1 cellular context compared by ENCODE assay signal in the genomic region with DNA sequence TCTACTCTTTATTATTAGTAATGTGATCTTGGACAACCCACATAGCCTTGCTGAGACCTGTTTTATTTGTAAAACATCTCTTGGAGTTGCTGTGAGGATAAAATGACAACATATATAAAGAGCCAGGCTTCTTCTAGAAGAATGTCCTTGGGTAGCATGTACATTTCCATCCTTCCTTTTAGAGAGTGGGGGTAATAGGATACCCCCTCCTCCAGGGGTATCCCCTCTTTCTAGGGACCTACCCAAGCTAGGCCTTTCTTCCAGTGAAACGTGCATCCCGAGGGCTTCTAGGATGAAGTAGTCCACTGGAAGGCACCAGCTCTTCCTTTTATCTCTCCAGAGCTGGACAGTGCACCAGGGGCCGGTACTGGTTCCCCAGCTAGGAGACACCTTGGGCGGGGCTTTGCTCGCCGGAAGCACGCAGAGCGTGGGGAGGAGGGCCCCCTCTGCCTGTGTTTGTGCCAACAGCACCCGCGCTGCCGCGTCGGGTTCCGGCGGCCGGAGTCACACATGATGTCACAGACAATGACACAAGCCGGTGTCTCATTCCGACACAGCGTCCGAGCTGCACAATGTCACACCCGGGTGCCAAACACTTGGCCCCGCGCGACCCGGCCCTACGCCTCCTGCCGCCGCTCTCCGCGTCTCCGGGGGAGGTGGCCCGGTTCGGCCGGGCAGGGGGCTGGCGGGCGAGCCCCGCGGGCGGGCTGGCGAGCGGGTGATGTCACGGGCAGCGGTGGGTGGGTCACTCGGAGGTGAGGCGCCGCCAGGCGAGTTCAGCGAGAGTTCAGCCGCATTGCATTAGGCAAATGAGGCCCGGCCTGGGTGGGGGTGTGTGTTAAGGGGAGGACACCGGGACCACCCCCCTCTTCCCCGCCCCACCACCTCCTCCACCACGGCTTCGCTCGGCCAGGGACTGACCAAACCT.
TF ChIP-seq lines count a peak whose summit lies in the region.

No MANE protein-coding gene starts in this region.

TF ChIP-seq in A549, 52 proteins besides CTCF, POLR2A, EP300 and RAD21:
- TF ChIP-seq, protein P1, sequence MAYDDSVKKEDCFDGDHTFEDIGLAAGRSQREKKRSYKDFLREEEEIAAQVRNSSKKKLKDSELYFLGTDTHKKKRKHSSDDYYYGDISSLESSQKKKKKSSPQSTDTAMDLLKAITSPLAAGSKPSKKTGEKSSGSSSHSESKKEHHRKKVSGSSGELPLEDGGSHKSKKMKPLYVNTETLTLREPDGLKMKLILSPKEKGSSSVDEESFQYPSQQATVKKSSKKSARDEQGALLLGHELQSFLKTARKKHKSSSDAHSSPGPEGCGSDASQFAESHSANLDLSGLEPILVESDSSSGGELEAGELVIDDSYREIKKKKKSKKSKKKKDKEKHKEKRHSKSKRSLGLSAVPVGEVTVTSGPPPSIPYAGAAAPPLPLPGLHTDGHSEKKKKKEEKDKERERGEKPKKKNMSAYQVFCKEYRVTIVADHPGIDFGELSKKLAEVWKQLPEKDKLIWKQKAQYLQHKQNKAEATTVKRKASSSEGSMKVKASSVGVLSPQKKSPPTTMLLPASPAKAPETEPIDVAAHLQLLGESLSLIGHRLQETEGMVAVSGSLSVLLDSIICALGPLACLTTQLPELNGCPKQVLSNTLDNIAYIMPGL (CRISPR knock-in tag; IDR thresholded peaks at IDR 0.05; ENCODE audit: borderline replicate concordance), result 0 out of 2 replicates have a peak, but pooled peaks have one; percentile 13
- TF ChIP-seq MAZ (IDR thresholded peaks at IDR 0.05; ENCODE audit: borderline replicate concordance, low read depth, low read length) (peak; percentile 83), HOXA7 (CRISPR knock-in tag; IDR thresholded peaks at IDR 0.05) (peak; percentile 54; the same call in 1 of the 2 replicates), SMC3 (IDR thresholded peaks at IDR 0.05) (0 out of 3 replicates have a peak, but pooled peaks have one; percentile 28), CHD4 (IDR thresholded peaks at IDR 0.05; ENCODE audit: borderline replicate concordance) (no peak), GATA3 (IDR thresholded peaks at IDR 0.05; ENCODE audit: borderline replicate concordance) (peak; percentile 46), HEYL (CRISPR knock-in tag; IDR thresholded peaks at IDR 0.05) (no peak), ZC3H11A (IDR thresholded peaks at IDR 0.05) (0 out of 2 replicates have a peak, but pooled peaks have one; percentile 4), TFCP2L1 (CRISPR knock-in tag; IDR thresholded peaks at IDR 0.05) (0 out of 2 replicates have a peak, but pooled peaks have one; percentile 14), ZFP36 (IDR thresholded peaks at IDR 0.05; ENCODE audit: borderline replicate concordance, partially characterized antibody) (no peak), FOSB (CRISPR knock-in tag; IDR thresholded peaks at IDR 0.05) (peak; percentile 87), POLR2AphosphoS2 (conservative IDR thresholded peaks at IDR 0.05; ENCODE audit: low read length) (peak; percentile 72; the same call in 1 of the 2 replicates), MYC (IDR thresholded peaks at IDR 0.05; ENCODE audit: borderline replicate concordance, low read length) (peak; percentile 51; the same call in 1 of the 2 replicates), JUN (IDR thresholded peaks at IDR 0.05) (peak in 1 of 2 experiments; percentile 71; a peak in 2 of 5 replicates), PHF8 (IDR thresholded peaks at IDR 0.05; ENCODE audit: borderline replicate concordance, low read depth) (peak; percentile 54; the same call in 1 of the 2 replicates), RFX5 (IDR thresholded peaks at IDR 0.05) (no peak), JUNB (IDR thresholded peaks at IDR 0.05) (no peak), CEBPB (IDR thresholded peaks at IDR 0.05) (0 out of 4 replicates have a peak, but pooled peaks of 1 of the 2 experiments have one; percentile 6), FOSL2 (IDR thresholded peaks at IDR 0.05) (no peak), FOSL2 (CRISPR knock-in tag; IDR thresholded peaks at IDR 0.05) (peak; percentile 68), RARB (CRISPR knock-in tag; IDR thresholded peaks at IDR 0.05) (0 out of 2 replicates have a peak, but pooled peaks have one; percentile 73)
- TF ChIP-seq, protein P2, sequence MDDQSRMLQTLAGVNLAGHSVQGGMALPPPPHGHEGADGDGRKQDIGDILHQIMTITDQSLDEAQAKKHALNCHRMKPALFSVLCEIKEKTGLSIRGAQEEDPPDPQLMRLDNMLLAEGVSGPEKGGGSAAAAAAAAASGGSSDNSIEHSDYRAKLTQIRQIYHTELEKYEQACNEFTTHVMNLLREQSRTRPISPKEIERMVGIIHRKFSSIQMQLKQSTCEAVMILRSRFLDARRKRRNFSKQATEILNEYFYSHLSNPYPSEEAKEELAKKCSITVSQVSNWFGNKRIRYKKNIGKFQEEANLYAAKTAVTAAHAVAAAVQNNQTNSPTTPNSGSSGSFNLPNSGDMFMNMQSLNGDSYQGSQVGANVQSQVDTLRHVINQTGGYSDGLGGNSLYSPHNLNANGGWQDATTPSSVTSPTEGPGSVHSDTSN (IDR thresholded peaks at IDR 0.05), result 0 out of 2 replicates have a peak, but pooled peaks have one; percentile 39
- TF ChIP-seq, protein P3, sequence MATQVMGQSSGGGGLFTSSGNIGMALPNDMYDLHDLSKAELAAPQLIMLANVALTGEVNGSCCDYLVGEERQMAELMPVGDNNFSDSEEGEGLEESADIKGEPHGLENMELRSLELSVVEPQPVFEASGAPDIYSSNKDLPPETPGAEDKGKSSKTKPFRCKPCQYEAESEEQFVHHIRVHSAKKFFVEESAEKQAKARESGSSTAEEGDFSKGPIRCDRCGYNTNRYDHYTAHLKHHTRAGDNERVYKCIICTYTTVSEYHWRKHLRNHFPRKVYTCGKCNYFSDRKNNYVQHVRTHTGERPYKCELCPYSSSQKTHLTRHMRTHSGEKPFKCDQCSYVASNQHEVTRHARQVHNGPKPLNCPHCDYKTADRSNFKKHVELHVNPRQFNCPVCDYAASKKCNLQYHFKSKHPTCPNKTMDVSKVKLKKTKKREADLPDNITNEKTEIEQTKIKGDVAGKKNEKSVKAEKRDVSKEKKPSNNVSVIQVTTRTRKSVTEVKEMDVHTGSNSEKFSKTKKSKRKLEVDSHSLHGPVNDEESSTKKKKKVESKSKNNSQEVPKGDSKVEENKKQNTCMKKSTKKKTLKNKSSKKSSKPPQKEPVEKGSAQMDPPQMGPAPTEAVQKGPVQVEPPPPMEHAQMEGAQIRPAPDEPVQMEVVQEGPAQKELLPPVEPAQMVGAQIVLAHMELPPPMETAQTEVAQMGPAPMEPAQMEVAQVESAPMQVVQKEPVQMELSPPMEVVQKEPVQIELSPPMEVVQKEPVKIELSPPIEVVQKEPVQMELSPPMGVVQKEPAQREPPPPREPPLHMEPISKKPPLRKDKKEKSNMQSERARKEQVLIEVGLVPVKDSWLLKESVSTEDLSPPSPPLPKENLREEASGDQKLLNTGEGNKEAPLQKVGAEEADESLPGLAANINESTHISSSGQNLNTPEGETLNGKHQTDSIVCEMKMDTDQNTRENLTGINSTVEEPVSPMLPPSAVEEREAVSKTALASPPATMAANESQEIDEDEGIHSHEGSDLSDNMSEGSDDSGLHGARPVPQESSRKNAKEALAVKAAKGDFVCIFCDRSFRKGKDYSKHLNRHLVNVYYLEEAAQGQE (IDR thresholded peaks at IDR 0.05), result peak; percentile 33
- TF ChIP-seq, protein P4, sequence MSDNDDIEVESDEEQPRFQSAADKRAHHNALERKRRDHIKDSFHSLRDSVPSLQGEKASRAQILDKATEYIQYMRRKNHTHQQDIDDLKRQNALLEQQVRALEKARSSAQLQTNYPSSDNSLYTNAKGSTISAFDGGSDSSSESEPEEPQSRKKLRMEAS (IDR thresholded peaks at IDR 0.05), result peak; percentile 22
- TF ChIP-seq, protein P5, sequence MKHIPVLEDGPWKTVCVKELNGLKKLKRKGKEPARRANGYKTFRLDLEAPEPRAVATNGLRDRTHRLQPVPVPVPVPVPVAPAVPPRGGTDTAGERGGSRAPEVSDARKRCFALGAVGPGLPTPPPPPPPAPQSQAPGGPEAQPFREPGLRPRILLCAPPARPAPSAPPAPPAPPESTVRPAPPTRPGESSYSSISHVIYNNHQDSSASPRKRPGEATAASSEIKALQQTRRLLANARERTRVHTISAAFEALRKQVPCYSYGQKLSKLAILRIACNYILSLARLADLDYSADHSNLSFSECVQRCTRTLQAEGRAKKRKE (CRISPR knock-in tag; IDR thresholded peaks at IDR 0.05; ENCODE audit: low read depth), result no peak
